32 cellular contexts compared by ENCODE assay signal in the genomic region with DNA sequence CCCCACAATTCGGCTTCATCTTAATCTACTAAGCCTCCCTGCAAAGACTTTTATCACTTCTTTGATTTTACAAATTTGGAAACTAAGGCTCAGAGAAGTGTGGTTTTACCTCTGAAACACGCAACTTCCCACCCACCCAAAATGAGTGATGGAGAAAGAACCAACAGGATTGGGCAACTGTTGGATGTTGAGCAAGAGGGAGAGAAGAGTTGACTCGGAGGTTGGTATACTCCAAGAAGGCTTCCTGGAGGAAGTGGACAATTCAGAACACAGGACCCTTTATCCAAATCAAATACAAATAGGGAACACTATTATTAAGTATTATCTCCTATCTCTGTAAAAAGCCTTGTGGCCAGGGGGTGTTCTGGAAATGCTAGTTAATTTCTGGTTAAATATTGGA.
A peak's percentile ranks its signal among the peaks of the same experiment; 100 is the strongest.
DNase-seq lines count a peak whose midpoint lies in the region; ATAC-seq, FAIRE-seq and TF ChIP-seq lines count a peak whose summit lies in the region.
"Had no signal": no experiment of that assay in that cellular context is flagged by ENCODE, and none has a peak within 500 bp of the region (broad histone marks: within the 10 kb centered on the region; RNA-seq: fewer than 3 reads in every experiment).

No MANE protein-coding gene starts in this region.

- H3K4me1 ChIP-seq in BLaER1 treated with 17β-estradiol and CSF1 and Interleukin-3, amounts not matched to agents 10 nM and 100 nM, result peaks cover 11 to 39% (median 26%) of the 10 kb centered on the region in 10 experiments
- H3K4me1 ChIP-seq in K562 (replicated peaks in 1 of 2; ENCODE audit: control insufficient read depth in 2 of 2, insufficient read depth in 2 of 2, low read length in 2 of 2) (peaks cover 0 to 11% of the 10 kb centered on the region in 2 experiments; a peak in 1 of 5 replicates), neutrophil (ENCODE audit: control insufficient read depth in 1 of 2, insufficient read depth in 1 of 2, low read depth in 1 of 2, low read length in 1 of 2) (peaks cover 55 to 75% of the 10 kb centered on the region in 2 experiments)
- H3K4me1 ChIP-seq: gastrocnemius medialis, HAP-1 had no signal

- TF ChIP-seq POLR2A in K562 (conservative IDR thresholded peaks at IDR 0.05), result no peak

- no peak for TF ChIP-seq EP300 in K562 (IDR thresholded peaks at IDR 0.05; ENCODE audit: low read length)

- no peaks in the 10 kb centered on the region for H3K79me2 ChIP-seq in K562 (ENCODE audit: control insufficient read depth, insufficient read depth, low read length)

- FAIRE-seq in K562 (lab: Jason Lieb, UNC), result no peak
- FAIRE-seq: islet of Langerhans had no signal

- ATAC-seq in K562 (no peak), HG03135 (IDR thresholded peaks at IDR 0.05; ENCODE audit: unreplicated experiment) (no peak)
- ATAC-seq in activated naive CD4-positive, alpha-beta T cell treated with anti-CD3 and anti-CD28 coated beads, Interleukin-2, amount 50 U/mL, for 72 hours, result no peak
- ATAC-seq: esophagus mucosa, gastrocnemius medialis had no signal

- in situ Hi-C loops in K562 (cut with MboI), result no loop called here

- DNase-seq in MV-4-11 (lab: John Stamatoyannopoulos, UW) (peak; percentile 80), K562 (ENCODE audit: extremely low read depth in 1 of 4, low spot score in 3 of 4) (no peak), ureter (ENCODE audit: low spot score) (no peak), HuH-7 (ENCODE audit: low spot score) (no peak)
- DNase-seq in activated naive CD4-positive, alpha-beta T cell treated with anti-CD3 and anti-CD28 coated beads, Interleukin-2, amount 50 U/mL, for 72 hours (ENCODE audit: low spot score in 2 of 2), result no peak
- DNase-seq: activated CD4-positive, alpha-beta T cell treated with anti-CD3 and anti-CD28 coated beads for 4 hours; activated T-cell treated with anti-CD3 and anti-CD28 coated beads for 4 hours; aorta; DMS79; gastrocnemius medialis; GF-D8; Kasumi-1; mesendoderm; naive B cell; NCI-H1092; NCI-H187; NK-92 treated with Interleukin-12 subunit alpha and Interleukin-12 subunit beta, amount 100 ng/mL, for 24 hours; nucleus accumbens had no signal

- H3K27ac Mint-ChIP-seq in activated naive CD4-positive, alpha-beta T cell treated with anti-CD3 and anti-CD28 coated beads, Interleukin-2, amount 50 U/mL, for 72 hours, result no peak overlapping the region
- H3K27ac Mint-ChIP-seq: activated naive CD8-positive, alpha-beta T cell; naive B cell; T-helper 2 cell treated with Interferon-gamma antibody and Interleukin-4, amounts not matched to agents 5 μg/mL and 100 μg/mL, for 36 hours had no signal

- H2AFZ ChIP-seq in K562 (ENCODE audit: low read depth, low read length), result no peak overlapping the region

- H3K4me2 ChIP-seq in BLaER1 treated with 17β-estradiol and CSF1 and Interleukin-3, amounts not matched to agents 10 nM and 100 nM, result peak overlapping the region in 7 of 11 experiments; percentile 5 to 63 (median 50); a peak in 12 of 22 replicates
- H3K4me2 ChIP-seq in K562 (ENCODE audit: insufficient read depth, low read length), result no peak overlapping the region

- H3K27me3 ChIP-seq in BLaER1 treated with 17β-estradiol and CSF1 and Interleukin-3, amounts not matched to agents 10 nM and 100 nM, result no peaks in the 10 kb centered on the region
- peaks cover 39 to 78% of the 10 kb centered on the region in 2 experiments for H3K27me3 ChIP-seq in K562 (ENCODE audit: control insufficient read depth in 2 of 2, insufficient read depth in 2 of 2, low read length in 2 of 2)
- H3K27me3 ChIP-seq in neutrophil, result peaks cover 4% of the 10 kb centered on the region

- H3K36me3 ChIP-seq in BLaER1 treated with 17β-estradiol and CSF1 and Interleukin-3, amounts not matched to agents 10 nM and 100 nM, result no peaks in the 10 kb centered on the region
- H3K36me3 ChIP-seq in K562 (ENCODE audit: control insufficient read depth, insufficient read depth, low read length), result no peaks in the 10 kb centered on the region
- H3K36me3 ChIP-seq in neutrophil, result no peaks in the 10 kb centered on the region
- H3K36me3 ChIP-seq: gastrocnemius medialis, HAP-1, left lung, tibial artery had no signal

- no peaks in the 10 kb centered on the region for H4K20me1 ChIP-seq in BLaER1 treated with 17β-estradiol and CSF1 and Interleukin-3, amounts not matched to agents 10 nM and 100 nM
- H4K20me1 ChIP-seq in K562 (replicated peaks; ENCODE audit: control insufficient read depth, insufficient read depth, low read length), result peaks cover 16% of the 10 kb centered on the region

- TF ChIP-seq CTCF in K562 (IDR thresholded peaks at IDR 0.05 in 2 of 3, conservative IDR thresholded peaks at IDR 0.05 in 1 of 3; ENCODE audit: insufficient read depth in 2 of 3, low read depth in 1 of 3, low read length in 3 of 3) (no peak), neutrophil (IDR thresholded peaks at IDR 0.05) (no peak)

- H3K27ac ChIP-seq in BLaER1 treated with 17β-estradiol and CSF1 and Interleukin-3, amounts not matched to agents 10 nM and 100 nM, result peak overlapping the region in 2 of 11 experiments; percentile 35 to 38; a peak in 3 of 22 replicates
- H3K27ac ChIP-seq in K562 (ENCODE audit: extremely low read depth, low read depth, low read length), result no peak overlapping the region
- peak overlapping the region; percentile 55 for H3K27ac ChIP-seq in neutrophil
- H3K27ac ChIP-seq: gastrocnemius medialis, SK-N-MC, skin epidermis, tibial artery, VCaP had no signal

- BruUV-seq in K562 (replicated peaks; lab: Mats Ljungman, UMichigan), result no TSS peak

- peaks cover 0 to 5% of the 10 kb centered on the region in 2 donors for H3K36me3 Mint-ChIP-seq in activated naive CD4-positive, alpha-beta T cell treated with anti-CD3 and anti-CD28 coated beads, Interleukin-2, amount 50 U/mL, for 72 hours
- H3K36me3 Mint-ChIP-seq: activated naive CD8-positive, alpha-beta T cell; CD14-positive monocyte; naive B cell had no signal

- no peak overlapping the region for H3K4me3 ChIP-seq in BLaER1 treated with 17β-estradiol and CSF1 and Interleukin-3, amounts not matched to agents 10 nM and 100 nM
- H3K4me3 ChIP-seq in K562 (no peak overlapping the region), neutrophil (ENCODE audit: low read depth in 1 of 2, low read length in 1 of 2) (no peak overlapping the region)
- H3K4me3 ChIP-seq: gastrocnemius medialis, HAP-1, left lung, SK-N-MC, skin epidermis, tibial artery had no signal

- intact Hi-C loops in K562 (cut with micrococcal nuclease), result no loop called here

- H3K9me1 ChIP-seq in K562 (ENCODE audit: control insufficient read depth, insufficient read depth, low read length), result no peaks in the 10 kb centered on the region

- TF ChIP-seq RAD21 in K562 (CRISPR knock-in tag; conservative IDR thresholded peaks at IDR 0.05 in 1 of 2, IDR thresholded peaks at IDR 0.05 in 1 of 2), result no peak

- peaks cover 4 to 8% of the 10 kb centered on the region in 2 donors for H3K9me3 Mint-ChIP-seq in activated naive CD4-positive, alpha-beta T cell treated with anti-CD3 and anti-CD28 coated beads, Interleukin-2, amount 50 U/mL, for 72 hours
- H3K9me3 Mint-ChIP-seq: T-helper 2 cell treated with Interferon-gamma antibody and Interleukin-4, amounts not matched to agents 5 μg/mL and 100 μg/mL, for 36 hours had no signal

- H3K9me3 ChIP-seq in BLaER1 treated with 17β-estradiol and CSF1 and Interleukin-3, amounts not matched to agents 10 nM and 100 nM (replicated peaks in 1 of 11), result no peaks in the 10 kb centered on the region
- H3K9me3 ChIP-seq in K562 (replicated peaks; ENCODE audit: control insufficient read depth, insufficient read depth, low read depth, low read length) (no peaks in the 10 kb centered on the region), neutrophil (no peaks in the 10 kb centered on the region)
- H3K9me3 ChIP-seq: gastrocnemius medialis, HAP-1, left lung, tibial artery had no signal

- 4% methylated on average over 3 of the region's 3 CpGs for WGBS in K562 (ENCODE audit: insufficient coverage, low coverage, missing lambda C conversion rate)

- POLR2A ChIA-PET in K562 (lab: Yijun Ruan, JAX), result interaction anchor here (0.6 to 0.7 kb wide), 2 partner anchors 39 to 168 kb away, joined by 3 read pairs; no protein-coding TSS in a partner anchor

- CTCF ChIA-PET in K562 (lab: Yijun Ruan, JAX; ENCODE audit: low intra/inter-chr PET ratio), result no interaction called here

- 0 out of 22 replicates have a peak overlapping the region, but pooled peaks of 1 of the 11 experiments have one; percentile 6 for H3K9ac ChIP-seq in BLaER1 treated with 17β-estradiol and CSF1 and Interleukin-3, amounts not matched to agents 10 nM and 100 nM
- H3K9ac ChIP-seq in K562 (ENCODE audit: insufficient read depth in 1 of 2, low read depth in 2 of 2, low read length in 2 of 2), result no peak overlapping the region

TF ChIP-seq in K562, 482 proteins besides CTCF, POLR2A, EP300 and RAD21:
- TF ChIP-seq ZFP36 (IDR thresholded peaks at IDR 0.05; ENCODE audit: low read depth, low read length, partially characterized antibody) (peak; percentile 32), JUND (IDR thresholded peaks at IDR 0.05; ENCODE audit: borderline replicate concordance, low read depth, low read length) (no peak), JUND (tag; IDR thresholded peaks at IDR 0.05; ENCODE audit: borderline replicate concordance, low read depth, low read length) (no peak)
